Comparison of ENCODE assay signal across 23 cellular contexts in genomic region chr3:110341047-110341446, GRCh38.
DNase-seq lines count a peak whose midpoint lies in the region; ATAC-seq and TF ChIP-seq lines count a peak whose summit lies in the region.
"Had no signal": no experiment of that assay in that cellular context is flagged by ENCODE, and none has a peak within 500 bp of the region (broad histone marks: within the 10 kb centered on the region; RNA-seq: fewer than 3 reads in every experiment).

No MANE protein-coding gene starts in this region.

- no peaks in the 10 kb centered on the region for H3K36me3 ChIP-seq in IMR-90 (ENCODE audit: control insufficient read depth, insufficient read depth, low read length)
- H3K36me3 ChIP-seq: ascending aorta had no signal

- no peaks in the 10 kb centered on the region for H3K27me3 ChIP-seq in IMR-90 (ENCODE audit: control insufficient read depth, insufficient read depth, low read length)
- H3K27me3 ChIP-seq: ascending aorta had no signal

- no peak overlapping the region for H3K18ac ChIP-seq in IMR-90 (ENCODE audit: low read depth, low read length)

- TF ChIP-seq RAD21 in IMR-90 (IDR thresholded peaks at IDR 0.05; ENCODE audit: low read length) = no peak

- TF ChIP-seq CTCF in AG10803 (conservative IDR thresholded peaks at IDR 0.05; ENCODE audit: low read length) = no peak
- no peak for TF ChIP-seq CTCF in IMR-90 (conservative IDR thresholded peaks at IDR 0.05; ENCODE audit: low read depth, low read length)
- no peak for TF ChIP-seq CTCF in cardiac fibroblast (IDR thresholded peaks at IDR 0.05; ENCODE audit: low read depth, low read length)

- no peaks in the 10 kb centered on the region for H4K20me1 ChIP-seq in IMR-90 (ENCODE audit: insufficient read depth, low read length)

- H3K9me1 ChIP-seq in IMR-90 (ENCODE audit: insufficient read depth, low read length) = peaks cover 3% of the 10 kb centered on the region

- H3K56ac ChIP-seq in IMR-90 (ENCODE audit: extremely low read depth, insufficient read depth, low read length) = no peak overlapping the region

- POLR2A ChIA-PET in IMR-90 (lab: Charles Lee; ENCODE audit: unreplicated experiment) = no interaction called here

- intact Hi-C loops in IMR-90 (cut with micrococcal nuclease) = loop anchor here (5.0 kb wide), 1 partner anchor 81 kb away; no protein-coding TSS in a partner anchor

- H2AK5ac ChIP-seq in IMR-90 (ENCODE audit: low read depth, low read length) = no peak overlapping the region

- H2BK120ac ChIP-seq in IMR-90 (ENCODE audit: low read depth, low read length) = no peak overlapping the region

- H3K4me3 ChIP-seq in AG10803 (ENCODE audit: low read length) (no peak overlapping the region), IMR-90 (ENCODE audit: insufficient read depth, low read depth, low read length) (no peak overlapping the region), cardiac fibroblast (replicated peaks in 1 of 2; ENCODE audit: low read depth in 2 of 2, low read length in 2 of 2) (no peak overlapping the region)
- H3K4me3 ChIP-seq: ascending aorta, SK-N-MC had no signal

- no CpG with 5 or more reads among the region's 2 CpGs for WGBS in IMR-90 (ENCODE audit: extremely low coverage in 2 of 2, insufficient read length in 1 of 2), 2 experiments

- no peaks in the 10 kb centered on the region for H3K79me1 ChIP-seq in IMR-90 (ENCODE audit: low read depth in 1 of 2, low read length in 2 of 2)

- H2BK15ac ChIP-seq in IMR-90 (ENCODE audit: low read depth, low read length) = no peak overlapping the region

- H3K9me3 ChIP-seq in IMR-90 (ENCODE audit: control insufficient read depth, insufficient read depth, low read length) = no peaks in the 10 kb centered on the region

- H4K91ac ChIP-seq in IMR-90 (ENCODE audit: insufficient read depth, low read depth, low read length) = no peak overlapping the region

- TF ChIP-seq POLR2A in IMR-90 (IDR thresholded peaks at IDR 0.05; ENCODE audit: low read depth, low read length) = no peak

- in situ Hi-C loops in IMR-90 (cut with MboI; ENCODE audit: low sequenced_read_pairs) = no loop called here
- in situ Hi-C loops in ACHN (cut with HindIII; ENCODE audit: low pct_ligation_motif_present, low pct_unique_long_range_greater_than_20kb, low sequenced_read_pairs) = no loop called here

- CTCF ChIA-PET in IMR-90 (lab: Yijun Ruan, JAX) = no interaction called here

- ATAC-seq in IMR-90 (ENCODE audit: low read depth) (peak; percentile 71), GM19035 (IDR thresholded peaks at IDR 0.05; ENCODE audit: unreplicated experiment) (no peak)
- ATAC-seq: activated CD8-positive, alpha-beta T cell treated with anti-CD3 and anti-CD28 coated beads for 36 hours; effector memory CD8-positive, alpha-beta T cell had no signal

- H4K5ac ChIP-seq in IMR-90 (ENCODE audit: low read depth, low read length) = no peak overlapping the region

- H3K27ac ChIP-seq in IMR-90 (ENCODE audit: insufficient read depth, low read length) = no peak overlapping the region
- H3K27ac ChIP-seq: ascending aorta, KMS-11, SK-N-MC had no signal

- no TSS peak for BruUV-seq in IMR-90 (replicated peaks; lab: Mats Ljungman, UMichigan)

- no peak overlapping the region for H3K23ac ChIP-seq in IMR-90 (ENCODE audit: low read depth, low read length)

- H3K9ac ChIP-seq in IMR-90 (ENCODE audit: low read depth, low read length) = no peak overlapping the region
- H3K9ac ChIP-seq: KMS-11 had no signal

- peak; percentile 50 for DNase-seq in AG10803 (ENCODE audit: low read depth)
- DNase-seq in IMR-90 = peak; percentile 77
- DNase-seq in cardiac fibroblast (ENCODE audit: low read depth in 2 of 2) = peak; percentile 14 to 59
- peak; percentile 69 for DNase-seq in iris pigment epithelial cell (ENCODE audit: low read depth)
- no peak for DNase-seq in SKM-1 (lab: John Stamatoyannopoulos, UW; ENCODE audit: unreplicated experiment)
- DNase-seq in RPMI8226 = no peak
- DNase-seq in ACHN = no peak
- DNase-seq: activated CD8-positive, alpha-beta T cell treated with anti-CD3 and anti-CD28 coated beads for 36 hours; activated naive CD4-positive, alpha-beta T cell treated with anti-CD3 and anti-CD28 coated beads for 36 hours; activated T-cell treated with anti-CD3 and anti-CD28 coated beads, Interleukin-2, amount 50 U/mL, for 1 hour; CD4-positive, alpha-beta T cell; DMS153; effector memory CD8-positive, alpha-beta T cell; hippocampal formation; mammary epithelial cell; NCI-H1092; NCI-H2029 treated with DMSO at 0.1 percent for 48 hours; nucleus accumbens; retina had no signal

- H2AFZ ChIP-seq in IMR-90 (replicated peaks; ENCODE audit: low read length, poor library complexity) = no peak overlapping the region

- peaks cover 6% of the 10 kb centered on the region; the same call in 1 of the 2 replicates for H3K4me1 ChIP-seq in IMR-90 (ENCODE audit: control insufficient read depth, insufficient read depth, low read length)
- H3K4me1 ChIP-seq: ascending aorta had no signal

- dilution Hi-C loops in IMR-90 (cut with HindIII; ENCODE audit: low sequenced_read_pairs, unreplicated experiment) = no loop called here

- H2AK9ac ChIP-seq in IMR-90 (replicated peaks; ENCODE audit: low read depth, low read length, poor library complexity) = no peak overlapping the region

- H2BK20ac ChIP-seq in IMR-90 (ENCODE audit: low read depth, low read length) = no peak overlapping the region

- no peak overlapping the region for H4K8ac ChIP-seq in IMR-90 (ENCODE audit: low read depth in 2 of 2, low read length in 2 of 2)

- H3K4ac ChIP-seq in IMR-90 (ENCODE audit: low read depth, low read length) = no peak overlapping the region

- peak overlapping the region; percentile 90 for H2BK5ac ChIP-seq in IMR-90 (ENCODE audit: low read depth, low read length, poor library complexity, severe bottlenecking)

- no peak overlapping the region for H3K14ac ChIP-seq in IMR-90 (replicated peaks; ENCODE audit: low read depth, low read length)

- H3K4me2 ChIP-seq in IMR-90 (ENCODE audit: low read depth, low read length) = no peak overlapping the region
- H3K4me2 ChIP-seq: KMS-11 had no signal

TF ChIP-seq in IMR-90, 13 proteins besides CTCF, POLR2A, EP300 and RAD21:
- TF ChIP-seq MAZ (IDR thresholded peaks at IDR 0.05; ENCODE audit: borderline replicate concordance, low read depth, low read length) (no peak), USF2 (IDR thresholded peaks at IDR 0.05; ENCODE audit: low read depth, low read length) (no peak), ELK1 (IDR thresholded peaks at IDR 0.05; ENCODE audit: borderline replicate concordance, low read depth, low read length) (no peak), BHLHE40 (IDR thresholded peaks at IDR 0.05; ENCODE audit: low read depth, low read length) (no peak), CHD1 (IDR thresholded peaks at IDR 0.05; ENCODE audit: low read depth, low read length) (no peak), NFE2L2 (IDR thresholded peaks at IDR 0.05; ENCODE audit: low read depth, low read length) (no peak), FOS (IDR thresholded peaks at IDR 0.05; ENCODE audit: low read depth, low read length) (no peak; the same call in 1 of the 2 replicates), MXI1 (IDR thresholded peaks at IDR 0.05; ENCODE audit: borderline replicate concordance, low read depth, low read length) (no peak), MAFK (IDR thresholded peaks at IDR 0.05; ENCODE audit: low read depth, low read length) (no peak), CEBPB (IDR thresholded peaks at IDR 0.05; ENCODE audit: low read depth, low read length) (no peak), RFX5 (IDR thresholded peaks at IDR 0.05; ENCODE audit: low read depth, low read length) (no peak), SMC3 (IDR thresholded peaks at IDR 0.05; ENCODE audit: low read depth, low read length) (no peak), RCOR1 (IDR thresholded peaks at IDR 0.05; ENCODE audit: insufficient replicate concordance, low read length) (no peak)

Comparison
In these comparisons a context has a peak if more than half of its experiments do, and no peak if none do; other contexts are left out.
1. DNase-seq: peak in AG10803 (single experiment), IMR-90 (single experiment), cardiac fibroblast (2 of 2) and iris pigment epithelial cell (single experiment); none in SKM-1 (single experiment), RPMI8226 (single experiment) and ACHN (single experiment).